In genomic region chr1:961132-961652, GRCh38 we compare ENCODE assay signal across 8 cellular contexts. TPM values are rescaled to one million over a fixed set of nuclear protein-coding genes. Genes with fewer than 3 reads are reported as not detected.
DNase-seq lines count a peak whose midpoint lies in the region; ATAC-seq and TF ChIP-seq lines count a peak whose summit lies in the region.

No MANE protein-coding gene starts in this region.

- H3K36me3 ChIP-seq in kidney epithelial cell (ENCODE audit: control insufficient read depth, insufficient read depth, low read length) (peaks cover 3% of the 10 kb centered on the region), thymus (ENCODE audit: control insufficient read depth, insufficient read depth) (peaks cover 22% of the 10 kb centered on the region)

- WGBS in thymus, result 40% methylated on average over 54 of the region's 54 CpGs

- H3K4me3 ChIP-seq in kidney epithelial cell (ENCODE audit: low read depth, low read length) (peak overlapping the region; percentile 70), thymus (ENCODE audit: low read length) (peak overlapping the region; percentile 92)

- ATAC-seq in activated T-cell treated with anti-CD3 and anti-CD28 coated beads, Interleukin-2, amount 50 U/mL, for 72 hours (replicated peaks in 1 of 2), result no peak
- no peak for ATAC-seq in GM19023 (IDR thresholded peaks at IDR 0.05; ENCODE audit: unreplicated experiment)

- peaks cover 16% of the 10 kb centered on the region for H3K4me1 ChIP-seq in thymus (ENCODE audit: control insufficient read depth, insufficient read depth, low read length)

- TF ChIP-seq CTCF in kidney epithelial cell (IDR thresholded peaks at IDR 0.05; ENCODE audit: insufficient read depth, low read length, poor library complexity, severe bottlenecking), result no peak

- peak; percentile 54 for DNase-seq in activated T-cell treated with anti-CD3 and anti-CD28 coated beads, Interleukin-2, amount 50 U/mL, for 24 hours
- DNase-seq in activated T-cell treated with anti-CD3 and anti-CD28 coated beads for 4 hours, result no peak
- no peak for DNase-seq in activated T-cell treated with anti-CD3 and anti-CD28 coated beads, Interleukin-2, amount 50 U/mL, for 72 hours
- DNase-seq in kidney epithelial cell (ENCODE audit: low read depth), result no peak
- DNase-seq in NCI-H526 treated with DMSO at 0.1 percent for 48 hours (lab: John Stamatoyannopoulos, UW), result no peak
- DNase-seq in cerebellar cortex (ENCODE audit: low spot score), result no peak

- peak overlapping the region; percentile 72 for H3K4me3 Mint-ChIP-seq in activated T-cell treated with anti-CD3 and anti-CD28 coated beads, Interleukin-2, amount 50 U/mL, for 24 hours
- peak overlapping the region; percentile 34 to 71 for H3K4me3 Mint-ChIP-seq in activated T-cell treated with anti-CD3 and anti-CD28 coated beads, Interleukin-2, amount 50 U/mL, for 72 hours

- no peaks in the 10 kb centered on the region for H3K27me3 Mint-ChIP-seq in activated T-cell treated with anti-CD3 and anti-CD28 coated beads, Interleukin-2, amount 50 U/mL, for 24 hours
- no peaks in the 10 kb centered on the region for H3K27me3 Mint-ChIP-seq in activated T-cell treated with anti-CD3 and anti-CD28 coated beads, Interleukin-2, amount 50 U/mL, for 72 hours (ENCODE audit: low read depth)

- no peaks in the 10 kb centered on the region for H3K9me3 ChIP-seq in thymus (ENCODE audit: control insufficient read depth)

- H3K27me3 ChIP-seq in kidney epithelial cell (ENCODE audit: control insufficient read depth, insufficient read depth, low read length), result peaks cover 3% of the 10 kb centered on the region
- H3K27me3 ChIP-seq in thymus (ENCODE audit: control insufficient read depth, insufficient read depth), result peaks cover 9% of the 10 kb centered on the region

- H3K36me3 Mint-ChIP-seq in activated T-cell treated with anti-CD3 and anti-CD28 coated beads, Interleukin-2, amount 50 U/mL, for 24 hours (ENCODE audit: low read depth), result peaks cover 53% of the 10 kb centered on the region
- peaks cover 2 to 3% of the 10 kb centered on the region in 2 donors for H3K36me3 Mint-ChIP-seq in activated T-cell treated with anti-CD3 and anti-CD28 coated beads, Interleukin-2, amount 50 U/mL, for 72 hours (ENCODE audit: insufficient read depth in 2 of 2)

- H3K27ac ChIP-seq in thymus (ENCODE audit: low read depth), result no peak overlapping the region

- no peaks in the 10 kb centered on the region for H3K9me3 Mint-ChIP-seq in activated T-cell treated with anti-CD3 and anti-CD28 coated beads, Interleukin-2, amount 50 U/mL, for 24 hours
- no peaks in the 10 kb centered on the region for H3K9me3 Mint-ChIP-seq in activated T-cell treated with anti-CD3 and anti-CD28 coated beads, Interleukin-2, amount 50 U/mL, for 72 hours

- no peak overlapping the region for H3K27ac Mint-ChIP-seq in activated T-cell treated with anti-CD3 and anti-CD28 coated beads, Interleukin-2, amount 50 U/mL, for 24 hours
- H3K27ac Mint-ChIP-seq in activated T-cell treated with anti-CD3 and anti-CD28 coated beads, Interleukin-2, amount 50 U/mL, for 72 hours, result no peak overlapping the region

- peaks cover 34% of the 10 kb centered on the region for H3K4me1 Mint-ChIP-seq in activated T-cell treated with anti-CD3 and anti-CD28 coated beads, Interleukin-2, amount 50 U/mL, for 24 hours (ENCODE audit: low read depth)
- H3K4me1 Mint-ChIP-seq in activated T-cell treated with anti-CD3 and anti-CD28 coated beads, Interleukin-2, amount 50 U/mL, for 72 hours (ENCODE audit: low read depth), result peaks cover 23% of the 10 kb centered on the region

RNA-seq across cellular contexts. Expression of gene KLHL17, which starts 0.8 kb away (rescaled TPM):
- 10 to 100 TPM; 12.7 to 22.8 TPM for total RNA-seq in activated T-cell treated with anti-CD3 and anti-CD28 coated beads, Interleukin-2, amount 50 U/mL, for 72 hours
- total RNA-seq in kidney epithelial cell, result 16.9 and 21.4 TPM in 2 replicates
- 34.5 TPM for polyA plus RNA-seq in thymus

RNA-seq across cellular contexts. Expression of gene NOC2L, which starts 2.1 kb away (rescaled TPM):
- 10 to 100 TPM; 72.7 to 90.0 TPM for total RNA-seq in activated T-cell treated with anti-CD3 and anti-CD28 coated beads, Interleukin-2, amount 50 U/mL, for 72 hours
- total RNA-seq in kidney epithelial cell, result 95.6 and 98.8 TPM in 2 replicates
- 74.3 TPM for polyA plus RNA-seq in thymus

RNA-seq across cellular contexts. Expression of gene PLEKHN1, which starts 5.1 kb away (rescaled TPM):
- 1 to 10 TPM; 1.9 to 2.3 TPM for total RNA-seq in activated T-cell treated with anti-CD3 and anti-CD28 coated beads, Interleukin-2, amount 50 U/mL, for 72 hours
- 13.2 and 13.3 TPM in 2 replicates for total RNA-seq in kidney epithelial cell
- polyA plus RNA-seq in thymus, result 1.7 TPM

RNA-seq across cellular contexts. Expression of gene PERM1, which starts 20.7 kb away (rescaled TPM):
- total RNA-seq in activated T-cell treated with anti-CD3 and anti-CD28 coated beads, Interleukin-2, amount 50 U/mL, for 72 hours, result not detected
- 0.34 TPM in 1 of 2 replicates, not detected in the other for total RNA-seq in kidney epithelial cell
- polyA plus RNA-seq in thymus, result 0.59 TPM

RNA-seq across cellular contexts. Expression of gene SAMD11, which starts 37.5 kb away (rescaled TPM):
- under 1 TPM; 0.12 to 0.17 TPM for total RNA-seq in activated T-cell treated with anti-CD3 and anti-CD28 coated beads, Interleukin-2, amount 50 U/mL, for 72 hours
- 2.3 TPM in 2 replicates for total RNA-seq in kidney epithelial cell
- polyA plus RNA-seq in thymus, result 1.7 TPM
